Comparison of ENCODE assay signal across 36 cellular contexts in genomic region chr4:33400504-33400903, GRCh38.
"Had no signal": no experiment of that assay in that cellular context is flagged by ENCODE, and none has a peak within 500 bp of the region (broad histone marks: within the 10 kb centered on the region; RNA-seq: fewer than 3 reads in every experiment).

No MANE protein-coding gene starts in this region.

- H3K36me3 Mint-ChIP-seq: activated CD8-positive, alpha-beta memory T cell treated with anti-CD3 and anti-CD28 coated beads, Interleukin-2, amount 10 ng/mL, durations not matched to agents 7 days and 5 days; activated naive CD4-positive, alpha-beta T cell treated with anti-CD3 and anti-CD28 coated beads, Interleukin-2, amount 50 U/mL, for 24 hours; activated naive CD8-positive, alpha-beta T cell treated with anti-CD3 and anti-CD28 coated beads for 36 hours had no signal

- H3K27me3 Mint-ChIP-seq: activated B cell treated with CpG ODN at 0.5 μM for 24 hours; activated CD8-positive, alpha-beta memory T cell treated with anti-CD3 and anti-CD28 coated beads, Interleukin-2, amount 10 ng/mL, durations not matched to agents 7 days and 5 days; activated CD8-positive, alpha-beta T cell treated with anti-CD3 and anti-CD28 coated beads for 36 hours; activated naive CD4-positive, alpha-beta T cell treated with anti-CD3 and anti-CD28 coated beads, Interleukin-2, amount 50 U/mL, for 24 hours; activated naive CD8-positive, alpha-beta T cell treated with anti-CD3 and anti-CD28 coated beads for 36 hours; activated naive CD8-positive, alpha-beta T cell treated with anti-CD3 and anti-CD28 coated beads, Interleukin-2, amount 50 U/mL, for 24 hours; effector memory CD8-positive, alpha-beta T cell; T-helper 17 cell had no signal

- H3K9me3 ChIP-seq: adrenal gland, body of pancreas, gastrocnemius medialis had no signal

- ATAC-seq: activated CD4-positive, CD25-positive, alpha-beta regulatory T cell treated with anti-CD3 and anti-CD28 coated beads, Interleukin-2, amount 50 U/mL, for 24 hours; activated CD8-positive, alpha-beta memory T cell treated with anti-CD3 and anti-CD28 coated beads, Interleukin-2, amount 10 ng/mL, durations not matched to agents 7 days and 5 days; activated CD8-positive, alpha-beta T cell treated with anti-CD3 and anti-CD28 coated beads for 36 hours; activated naive CD8-positive, alpha-beta T cell treated with anti-CD3 and anti-CD28 coated beads, Interleukin-2, amount 50 U/mL, for 24 hours; body of pancreas; effector memory CD8-positive, alpha-beta T cell; foreskin keratinocyte; gastrocnemius medialis; T-helper 17 cell had no signal

- H3K9me3 Mint-ChIP-seq: activated B cell treated with CpG ODN at 0.5 μM for 24 hours had no signal

- H3K27me3 ChIP-seq: adrenal gland, body of pancreas, esophagus muscularis mucosa, foreskin keratinocyte, gastrocnemius medialis had no signal

- FAIRE-seq: colon had no signal

- H3K4me3 ChIP-seq: adrenal gland, body of pancreas, esophagus muscularis mucosa, gastrocnemius medialis had no signal

- H3K27ac Mint-ChIP-seq: activated B cell treated with CpG ODN at 0.5 μM for 24 hours; activated CD8-positive, alpha-beta memory T cell treated with anti-CD3 and anti-CD28 coated beads, Interleukin-2, amount 10 ng/mL, durations not matched to agents 7 days and 5 days; activated CD8-positive, alpha-beta T cell treated with anti-CD3 and anti-CD28 coated beads for 36 hours; activated naive CD4-positive, alpha-beta T cell treated with anti-CD3 and anti-CD28 coated beads for 36 hours; activated naive CD4-positive, alpha-beta T cell treated with anti-CD3 and anti-CD28 coated beads, Interleukin-2, amount 50 U/mL, for 24 hours; activated naive CD8-positive, alpha-beta T cell treated with anti-CD3 and anti-CD28 coated beads for 36 hours; activated naive CD8-positive, alpha-beta T cell treated with anti-CD3 and anti-CD28 coated beads, Interleukin-2, amount 50 U/mL, for 24 hours; activated T-helper 1 cell treated with anti-CD3 and anti-CD28 coated beads, Interleukin-12 subunit alpha, Interleukin-12 subunit beta, Interleukin-2, Interleukin-4 antibody, amounts not matched to agents 30 ng/mL and 10 ng/mL and 1 ng/mL, durations not matched to agents 14 hours and 24 hours and 36 hours; activated T-helper 2 cell treated with anti-CD3 and anti-CD28 coated beads, Interferon-gamma antibody, Interleukin-2, Interleukin-4, amounts not matched to agents 10 μg/mL and 5 μg/mL and 100 μg/mL, durations not matched to agents 14 hours and 24 hours and 36 hours; effector memory CD8-positive, alpha-beta T cell; T-helper 17 cell; T-helper 2 cell treated with Interferon-gamma antibody and Interleukin-4, amounts not matched to agents 5 μg/mL and 100 μg/mL, for 36 hours had no signal

- H3K36me3 ChIP-seq: adrenal gland, esophagus muscularis mucosa, gastrocnemius medialis, WERI-Rb-1 had no signal

- H3K4me3 Mint-ChIP-seq: activated B cell treated with CpG ODN at 0.5 μM for 24 hours; activated CD8-positive, alpha-beta memory T cell treated with anti-CD3 and anti-CD28 coated beads, Interleukin-2, amount 10 ng/mL, durations not matched to agents 7 days and 5 days; activated CD8-positive, alpha-beta T cell treated with anti-CD3 and anti-CD28 coated beads for 36 hours; activated naive CD4-positive, alpha-beta T cell treated with anti-CD3 and anti-CD28 coated beads for 36 hours; activated naive CD4-positive, alpha-beta T cell treated with anti-CD3 and anti-CD28 coated beads, Interleukin-2, amount 50 U/mL, for 24 hours; activated naive CD8-positive, alpha-beta T cell treated with anti-CD3 and anti-CD28 coated beads for 36 hours; activated naive CD8-positive, alpha-beta T cell treated with anti-CD3 and anti-CD28 coated beads, Interleukin-2, amount 50 U/mL, for 24 hours; activated T-helper 1 cell treated with anti-CD3 and anti-CD28 coated beads, Interleukin-12 subunit alpha, Interleukin-12 subunit beta, Interleukin-2, Interleukin-4 antibody, amounts not matched to agents 30 ng/mL and 10 ng/mL and 1 ng/mL, durations not matched to agents 14 hours and 24 hours and 36 hours; effector memory CD8-positive, alpha-beta T cell; T-helper 17 cell; T-helper 2 cell treated with Interferon-gamma antibody and Interleukin-4, amounts not matched to agents 5 μg/mL and 100 μg/mL, for 36 hours had no signal

- H3K27ac ChIP-seq: adrenal gland, body of pancreas, esophagus muscularis mucosa, foreskin keratinocyte, gastrocnemius medialis, WERI-Rb-1 had no signal

- DNase-seq: activated B cell treated with CpG ODN at 0.5 μM for 24 hours; activated CD4-positive, alpha-beta T cell treated with anti-CD3 and anti-CD28 coated beads for 48 hours; activated CD4-positive, alpha-beta T cell treated with anti-CD3 and anti-CD28 coated beads, Interleukin-2, amount 50 U/mL, for 1 hour; activated CD4-positive, alpha-beta T cell treated with anti-CD3 and anti-CD28 coated beads, Interleukin-2, amount 50 U/mL, for 48 hours; activated CD8-positive, alpha-beta memory T cell treated with anti-CD3 and anti-CD28 coated beads, Interleukin-2, amount 10 ng/mL, durations not matched to agents 7 days and 5 days; activated CD8-positive, alpha-beta memory T cell treated with anti-CD3 and anti-CD28 coated beads, Interleukin-2, amount 50 U/mL, for 4 hours; activated CD8-positive, alpha-beta T cell treated with anti-CD3 and anti-CD28 coated beads for 36 hours; activated effector memory CD4-positive, alpha-beta T cell treated with anti-CD3 and anti-CD28 coated beads, Interleukin-2, amount 50 U/mL, for 16 hours; activated naive CD4-positive, alpha-beta T cell treated with anti-CD3 and anti-CD28 coated beads for 36 hours; activated naive CD8-positive, alpha-beta T cell treated with anti-CD3 and anti-CD28 coated beads for 36 hours; activated naive CD8-positive, alpha-beta T cell treated with anti-CD3 and anti-CD28 coated beads, Interleukin-2, amount 50 U/mL, for 24 hours; activated T-cell treated with anti-CD3 and anti-CD28 coated beads, Interleukin-2, amount 50 U/mL, for 1 hour; activated T-cell treated with anti-CD3 and anti-CD28 coated beads, Interleukin-2, amount 50 U/mL, for 48 hours; adrenal gland; amygdala; caudate nucleus; cortex of kidney; dermis blood vessel endothelial cell; effector CD4-positive, alpha-beta T cell; effector memory CD8-positive, alpha-beta T cell; erythroblast; foreskin keratinocyte; gastrocnemius medialis; glutamatergic neuron; T-helper 1 cell; T-helper 17 cell; T1000; WERI-Rb-1 had no signal

- H3K4me1 ChIP-seq: adrenal gland, body of pancreas, esophagus muscularis mucosa, foreskin keratinocyte, gastrocnemius medialis had no signal

- H3K4me1 Mint-ChIP-seq: activated B cell treated with CpG ODN at 0.5 μM for 24 hours; activated CD8-positive, alpha-beta memory T cell treated with anti-CD3 and anti-CD28 coated beads, Interleukin-2, amount 10 ng/mL, durations not matched to agents 7 days and 5 days; activated naive CD4-positive, alpha-beta T cell treated with anti-CD3 and anti-CD28 coated beads, Interleukin-2, amount 50 U/mL, for 24 hours; activated naive CD8-positive, alpha-beta T cell treated with anti-CD3 and anti-CD28 coated beads for 36 hours; activated naive CD8-positive, alpha-beta T cell treated with anti-CD3 and anti-CD28 coated beads, Interleukin-2, amount 50 U/mL, for 24 hours; T-helper 17 cell had no signal
